ENCODE assay signal across 20 cellular contexts in the genomic region with DNA sequence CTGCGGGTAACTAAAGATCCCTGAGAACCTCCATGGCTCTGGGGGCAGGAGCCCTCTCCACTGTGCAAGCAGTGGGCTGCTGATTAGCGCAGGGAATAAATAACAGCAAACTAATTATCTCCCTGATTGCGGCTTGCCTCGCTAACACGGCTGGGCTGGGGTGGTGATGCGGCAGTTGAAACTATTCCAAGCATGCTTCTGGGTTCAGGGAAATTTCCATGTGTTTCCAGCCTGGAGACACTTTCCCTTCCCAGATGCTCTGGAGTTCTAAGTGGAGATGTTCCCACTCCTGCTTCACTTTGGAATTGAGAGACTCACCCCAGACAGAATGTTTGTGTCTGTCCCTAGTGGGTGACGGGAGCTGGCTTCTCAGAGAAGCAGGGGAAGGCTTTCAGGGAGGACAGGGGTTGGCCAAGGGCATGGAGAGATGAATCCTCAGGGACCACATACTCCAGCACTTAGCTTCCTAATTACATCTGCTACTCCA. TPM values are rescaled to one million over a fixed set of nuclear protein-coding genes. Genes with fewer than 3 reads are reported as not detected.
DNase-seq lines count a peak whose midpoint lies in the region; ATAC-seq, FAIRE-seq and TF ChIP-seq lines count a peak whose summit lies in the region.
"Had no signal": no experiment of that assay in that cellular context is flagged by ENCODE, and none has a peak within 500 bp of the region (broad histone marks: within the 10 kb centered on the region; RNA-seq: fewer than 3 reads in every experiment).

No MANE protein-coding gene starts in this region.

- H2BK20ac ChIP-seq in H1 (ENCODE audit: low read length), result no peak overlapping the region

- H2BK5ac ChIP-seq in H1 (ENCODE audit: low read depth, low read length) (no peak overlapping the region), mesendoderm (ENCODE audit: low read length) (no peak overlapping the region)

- H2BK15ac ChIP-seq in H1 (ENCODE audit: low read length) (no peak overlapping the region), mesendoderm (replicated peaks; ENCODE audit: low read depth) (no peak overlapping the region)

- DNase-seq in heart right ventricle, result no peak
- no peak for DNase-seq in right cardiac atrium
- DNase-seq in H1 (ENCODE audit: low read depth in 1 of 2, low spot score in 2 of 2), result no peak
- peak; percentile 48 for DNase-seq in mesendoderm
- no peak for DNase-seq in middle frontal gyrus (ENCODE audit: extremely low spot score, low spot score)
- DNase-seq: AML-193, COR-L47, HCEC 1CT, NCI-H1105 treated with DMSO at 0.1 percent for 48 hours, NCI-H1694 treated with DMSO at 0.1 percent for 48 hours, NCI-H446 treated with DMSO at 0.1 percent for 48 hours, NCI-H748 treated with DMSO at 0.1 percent for 48 hours, PC-3 had no signal

- no peak overlapping the region for H3K4ac ChIP-seq in H1 (replicated peaks; ENCODE audit: insufficient read length, low read depth, low read length)
- no peak overlapping the region for H3K4ac ChIP-seq in mesendoderm (ENCODE audit: low read depth, low read length)

- H4K20me1 ChIP-seq in H1 (replicated peaks in 1 of 2; ENCODE audit: control insufficient read depth in 1 of 2, insufficient read depth in 2 of 2, low read length in 2 of 2), result no peaks in the 10 kb centered on the region

- TF ChIP-seq POLR2A in H1 (IDR thresholded peaks at IDR 0.05; ENCODE audit: control extremely low read depth in 1 of 2, low read depth in 2 of 2, low read length in 2 of 2), result no peak

- ATAC-seq in heart right ventricle, result peak in 6 of 8 donors; percentile 53 to 80 (median 66)
- no peak for ATAC-seq in right cardiac atrium
- ATAC-seq in GM18517 (IDR thresholded peaks at IDR 0.05; ENCODE audit: unreplicated experiment), result no peak
- ATAC-seq in GM19351 (IDR thresholded peaks at IDR 0.05; ENCODE audit: unreplicated experiment), result no peak
- ATAC-seq: A549, PC-3 had no signal

- no peak overlapping the region for H3K56ac ChIP-seq in H1 (replicated peaks; ENCODE audit: insufficient read length, low read depth, low read length)
- no peak overlapping the region for H3K56ac ChIP-seq in mesendoderm (ENCODE audit: low read length)

- no peak overlapping the region for H3K27ac ChIP-seq in heart right ventricle
- H3K27ac ChIP-seq in right cardiac atrium (ENCODE audit: low read length), result no peak overlapping the region
- no peak overlapping the region for H3K27ac ChIP-seq in H1 (ENCODE audit: low read depth, low read length)
- no peak overlapping the region for H3K27ac ChIP-seq in mesendoderm (ENCODE audit: low read depth, low read length)
- H3K27ac ChIP-seq in temporal lobe (ENCODE audit: low read depth, low read length), result peak overlapping the region; percentile 14
- H3K27ac ChIP-seq: A549, RWPE1 had no signal

- CTCF ChIA-PET in H1 (lab: Charles Lee; ENCODE audit: partially characterized antibody), result interaction anchor here (1.0 to 26.3 kb wide), 3 partner anchors 9 to 22 kb away, joined by 3 to 1755 read pairs (median 35); a partner anchor contains a TSS

- no peak overlapping the region for H3K14ac ChIP-seq in H1 (ENCODE audit: insufficient read length)

- TF ChIP-seq RAD21 in H1 (IDR thresholded peaks at IDR 0.05 in 1 of 2, conservative IDR thresholded peaks at IDR 0.05 in 1 of 2; ENCODE audit: low read depth in 2 of 2, low read length in 2 of 2), result no peak

- H3K23ac ChIP-seq in H1 (ENCODE audit: insufficient read length), result no peak overlapping the region
- H3K23ac ChIP-seq in mesendoderm (ENCODE audit: low read length), result no peak overlapping the region

- H3K9ac ChIP-seq in H1 (replicated peaks in 1 of 4; ENCODE audit: extremely low read depth in 1 of 4, low read depth in 3 of 4, low read length in 3 of 4), result no peak overlapping the region
- no peak overlapping the region for H3K9ac ChIP-seq in mesendoderm (ENCODE audit: low read length)

- 0 out of 2 replicates have a peak overlapping the region, but pooled peaks have one; percentile 8 for H2AFZ ChIP-seq in H1 (ENCODE audit: low read length)

- H3K23me2 ChIP-seq in H1 (ENCODE audit: low read depth, low read length), result no peaks in the 10 kb centered on the region

- TF ChIP-seq CTCF in heart right ventricle (IDR thresholded peaks at IDR 0.05), result no peak
- no peak for TF ChIP-seq CTCF in H1 (IDR thresholded peaks at IDR 0.05; ENCODE audit: control extremely low read depth in 1 of 3, insufficient read depth in 1 of 3, low read depth in 1 of 3, low read length in 3 of 3)

- H3K79me1 ChIP-seq in H1 (ENCODE audit: low read depth, low read length) (no peaks in the 10 kb centered on the region), mesendoderm (ENCODE audit: low read length) (no peaks in the 10 kb centered on the region)

- peaks cover 0 to 8% (median 0%) of the 10 kb centered on the region in 9 donors for H3K4me1 ChIP-seq in heart right ventricle
- H3K4me1 ChIP-seq in right cardiac atrium (ENCODE audit: control insufficient read depth, insufficient read depth, low read length), result peaks cover 3% of the 10 kb centered on the region
- no peaks in the 10 kb centered on the region for H3K4me1 ChIP-seq in H1 (replicated peaks in 1 of 4; ENCODE audit: control insufficient read depth in 3 of 4, insufficient read depth in 4 of 4, low read length in 3 of 4)
- H3K4me1 ChIP-seq in mesendoderm (ENCODE audit: control insufficient read depth, low read depth, low read length), result no peaks in the 10 kb centered on the region
- H3K4me1 ChIP-seq: A549 had no signal

- 50 to 52% methylated on average over 7 of the region's 7 CpGs for WGBS in heart right ventricle, 2 donors
- WGBS in right cardiac atrium, result 31% methylated on average over 7 of the region's 7 CpGs
- WGBS in H1 (ENCODE audit: extremely low coverage in 1 of 2, insufficient coverage in 1 of 2, insufficient read length in 1 of 2, insufficient replicate concordance in 2 of 2, low coverage in 1 of 2, low lambda C conversion rate in 2 of 2, missing lambda C conversion rate in 1 of 2), 2 experiments, result 88% methylated on average over 7 of the region's 7 CpGs; no CpG with 5 or more reads in 1 of the 2 experiments
- no CpG with 5 or more reads among the region's 7 CpGs for WGBS in mesendoderm (ENCODE audit: extremely low coverage, insufficient coverage, low lambda C conversion rate)

- no peak overlapping the region for H3K18ac ChIP-seq in H1 (ENCODE audit: extremely low read depth, low read length)
- H3K18ac ChIP-seq in mesendoderm (ENCODE audit: low read length), result no peak overlapping the region

- H4K5ac ChIP-seq in H1 (ENCODE audit: insufficient read length, low read depth, low read length), result no peak overlapping the region
- no peak overlapping the region for H4K5ac ChIP-seq in mesendoderm (ENCODE audit: low read length)

- FAIRE-seq in H1 (lab: Jason Lieb, UNC), result no peak
- FAIRE-seq: A549, GM19239 had no signal

- H2AK5ac ChIP-seq in H1 (ENCODE audit: low read depth, low read length) (no peak overlapping the region), mesendoderm (ENCODE audit: low read length) (no peak overlapping the region)

- no peak overlapping the region for H2BK12ac ChIP-seq in H1 (ENCODE audit: low read depth, low read length)

- H3K36me3 ChIP-seq in heart right ventricle (no peaks in the 10 kb centered on the region), H1 (ENCODE audit: control insufficient read depth in 2 of 4, insufficient read depth in 4 of 4, low read length in 3 of 4) (no peaks in the 10 kb centered on the region), mesendoderm (ENCODE audit: control insufficient read depth, insufficient read depth, low read length) (no peaks in the 10 kb centered on the region)

- H3K4me3 ChIP-seq in heart right ventricle, result no peak overlapping the region
- H3K4me3 ChIP-seq in right cardiac atrium (ENCODE audit: low read length), result no peak overlapping the region
- no peak overlapping the region for H3K4me3 ChIP-seq in H1 (ENCODE audit: extremely low read depth in 1 of 4, insufficient read depth in 2 of 4, low read depth in 3 of 4, low read length in 4 of 4)
- H3K4me3 ChIP-seq in mesendoderm (ENCODE audit: low read length), result no peak overlapping the region
- H3K4me3 ChIP-seq: A549 had no signal

- peak overlapping the region; percentile 45; the same call in 1 of the 2 replicates for H4K8ac ChIP-seq in H1 (ENCODE audit: extremely low read depth, insufficient read depth, low read length)
- no peak overlapping the region for H4K8ac ChIP-seq in mesendoderm (ENCODE audit: low read depth, low read length)

- no peak for TF ChIP-seq EP300 in H1 (IDR thresholded peaks at IDR 0.05; ENCODE audit: borderline replicate concordance in 1 of 2, low read depth in 2 of 2, low read length in 2 of 2)

- intact Hi-C loops in heart right ventricle (cut with DNase I) (loop anchor here in 1 of 10 donors (10.0 kb wide), 1 partner anchor 247 kb away; no protein-coding TSS in a partner anchor), right cardiac atrium (cut with DNase I) (no loop called here)

- peaks cover 0 to 3% (median 0%) of the 10 kb centered on the region in 7 donors for H3K27me3 ChIP-seq in heart right ventricle
- no peaks in the 10 kb centered on the region for H3K27me3 ChIP-seq in right cardiac atrium (ENCODE audit: control insufficient read depth, insufficient read depth)
- 0 out of 7 replicates have a peak, but pooled peaks cover 0 to 2% (median 0%) of the 10 kb centered on the region in 4 experiments for H3K27me3 ChIP-seq in H1 (replicated peaks in 1 of 4; ENCODE audit: control insufficient read depth in 3 of 4, extremely low read depth in 1 of 4, insufficient read depth in 3 of 4, low read length in 3 of 4)
- no peaks in the 10 kb centered on the region for H3K27me3 ChIP-seq in mesendoderm (ENCODE audit: insufficient read depth, low read length, poor library complexity)

- H4K91ac ChIP-seq in H1 (replicated peaks; ENCODE audit: insufficient read length, low read length), result no peak overlapping the region

- H2BK120ac ChIP-seq in H1 (replicated peaks; ENCODE audit: low read depth, low read length) (no peak overlapping the region), mesendoderm (ENCODE audit: low read depth, low read length) (no peak overlapping the region)

- POLR2A ChIA-PET in H1 (lab: Charles Lee; ENCODE audit: partially characterized antibody), result interaction anchor here (1.7 kb wide), 1 partner anchor 60 kb away, joined by 3 read pairs; no protein-coding TSS in a partner anchor

- H3K79me2 ChIP-seq in H1 (ENCODE audit: control insufficient read depth in 1 of 2, insufficient read depth in 2 of 2, low read length in 2 of 2), result no peaks in the 10 kb centered on the region
- H3K79me2 ChIP-seq in mesendoderm (ENCODE audit: control insufficient read depth, insufficient read depth, low read length), result no peaks in the 10 kb centered on the region

- H3K9me3 ChIP-seq in heart right ventricle (no peaks in the 10 kb centered on the region), right cardiac atrium (ENCODE audit: control insufficient read depth, low read length) (no peaks in the 10 kb centered on the region), H1 (ENCODE audit: insufficient read depth in 2 of 2, low read depth in 1 of 2, low read length in 1 of 2) (no peaks in the 10 kb centered on the region)

- H3K4me2 ChIP-seq in H1 (ENCODE audit: insufficient read depth in 1 of 2, low read depth in 2 of 2, low read length in 2 of 2) (no peak overlapping the region), mesendoderm (ENCODE audit: low read length) (no peak overlapping the region)
- H3K4me2 ChIP-seq: A549 had no signal

RNA-seq across cellular contexts. Expression of a gene that starts 12.0 kb away (rescaled TPM):
- total RNA-seq in heart right ventricle (10 to 100 TPM; 11.9 to 16.6 (median 14.7) TPM), right cardiac atrium (10 to 100 TPM in 3 of 4 donors, 1 to 10 TPM in 1; 9.7 to 14.2 (median 12.9) TPM), temporal lobe (11.1 TPM)
- polyA plus RNA-seq in heart right ventricle (1 to 10 TPM; 2.8 to 4.0 TPM), right cardiac atrium (5.3 TPM), H1 (2011; rRNA removed) (1.5 and 2.4 TPM in 2 replicates)
- 2.4 and 2.7 TPM in 2 replicates for total RNA-seq in H1 (2021; fragmentation: NEBNext Ultra II Directional; extraction: Animal tissue kit (Norgen Biotek cat#: 25700))
- 1.6 TPM for polyA plus RNA-seq in H1 (2011; cell fraction: cytosol; rRNA removed)
- polyA plus RNA-seq in H1 (2011; cell fraction: nucleus; rRNA removed), result 1.8 TPM
- 1.7 to 2.4 TPM (median 2.2 TPM) in 4 replicates for polyA plus RNA-seq in H1 (2012, experiment 1 of 2)
- polyA plus RNA-seq in H1 (2012, experiment 2 of 2), result 1.6 TPM
- 1.8 TPM for polyA plus RNA-seq in H1 (2013, experiment 1 of 2)
- 2.0 TPM for polyA plus RNA-seq in H1 (2013, experiment 2 of 2)
- 2.8 and 3.4 TPM in 2 replicates for polyA minus RNA-seq in H1 (2011; rRNA and poly(A)+ RNA removed)
- 1.5 TPM for polyA minus RNA-seq in H1 (2011; cell fraction: cytosol; rRNA and poly(A)+ RNA removed)
- polyA minus RNA-seq in H1 (2011; cell fraction: nucleus; rRNA and poly(A)+ RNA removed), result 2.6 TPM
- 0.56 TPM for polyA plus RNA-seq in mesendoderm (2013, experiment 1 of 2)
- polyA plus RNA-seq in mesendoderm (2013, experiment 2 of 2), result 0.48 TPM

RNA-seq across cellular contexts. Expression of a gene that starts 18.2 kb away (rescaled TPM):
- 1 to 10 TPM in 1 of 10 donors, under 1 TPM in 7, not detected in 2; 0.11 to 1.0 (median 0.31) TPM for total RNA-seq in heart right ventricle
- not detected for polyA plus RNA-seq in heart right ventricle
- 1 to 10 TPM in 1 of 4 donors, under 1 TPM in 3; 0.22 to 1.4 (median 0.69) TPM for total RNA-seq in right cardiac atrium
- 0.14 TPM for polyA plus RNA-seq in right cardiac atrium
- 0.15 and 0.41 TPM in 2 replicates for total RNA-seq in H1 (2021; fragmentation: NEBNext Ultra II Directional; extraction: Animal tissue kit (Norgen Biotek cat#: 25700))
- polyA plus RNA-seq in H1 (2011; rRNA removed), result 0.53 and 0.63 TPM in 2 replicates
- polyA plus RNA-seq in H1 (2011; cell fraction: cytosol; rRNA removed), result 0.40 TPM
- 0.90 TPM for polyA plus RNA-seq in H1 (2011; cell fraction: nucleus; rRNA removed)
- polyA plus RNA-seq in H1 (2012, experiment 1 of 2), result 0.27 to 0.80 TPM (median 0.35 TPM) in 4 replicates
- polyA plus RNA-seq in H1 (2012, experiment 2 of 2), result 0.07 TPM
- 0.06 TPM for polyA plus RNA-seq in H1 (2013, experiment 1 of 2)
- 0.18 TPM for polyA plus RNA-seq in H1 (2013, experiment 2 of 2)
- polyA minus RNA-seq in H1 (2011; rRNA and poly(A)+ RNA removed), result 0.59 and 0.63 TPM in 2 replicates
- not detected for polyA minus RNA-seq in H1 (2011; cell fraction: cytosol; rRNA and poly(A)+ RNA removed)
- 2.5 TPM for polyA minus RNA-seq in H1 (2011; cell fraction: nucleus; rRNA and poly(A)+ RNA removed)
- 0.10 TPM for polyA plus RNA-seq in mesendoderm (2013, experiment 1 of 2)
- 0.08 TPM for polyA plus RNA-seq in mesendoderm (2013, experiment 2 of 2)
- total RNA-seq in temporal lobe, result 4.2 TPM
- total RNA-seq: Daoy had no signal

RNA-seq across cellular contexts. Expression of a gene that starts 26.9 kb away (rescaled TPM):
- total RNA-seq in heart right ventricle, result 1 to 10 TPM; 2.1 to 3.6 (median 2.8) TPM
- polyA plus RNA-seq in heart right ventricle, result 1 to 10 TPM; 1.6 to 2.2 TPM
- total RNA-seq in right cardiac atrium, result 1 to 10 TPM; 2.6 to 4.7 (median 3.0) TPM
- polyA plus RNA-seq in right cardiac atrium, result 1.6 TPM
- total RNA-seq in H1 (2021; fragmentation: NEBNext Ultra II Directional; extraction: Animal tissue kit (Norgen Biotek cat#: 25700)), result 9.2 and 9.8 TPM in 2 replicates
- 1.9 and 4.0 TPM in 2 replicates for polyA plus RNA-seq in H1 (2011; rRNA removed)
- 4.7 TPM for polyA plus RNA-seq in H1 (2011; cell fraction: cytosol; rRNA removed)
- 1.2 TPM for polyA plus RNA-seq in H1 (2011; cell fraction: nucleus; rRNA removed)
- polyA plus RNA-seq in H1 (2012, experiment 1 of 2), result 4.7 to 6.9 TPM (median 5.3 TPM) in 4 replicates
- polyA plus RNA-seq in H1 (2012, experiment 2 of 2), result 0.58 TPM
- 3.9 TPM for polyA plus RNA-seq in H1 (2013, experiment 1 of 2)
- 4.1 TPM for polyA plus RNA-seq in H1 (2013, experiment 2 of 2)
- polyA minus RNA-seq in H1 (2011; rRNA and poly(A)+ RNA removed), result 6.3 and 7.4 TPM in 2 replicates
- polyA minus RNA-seq in H1 (2011; cell fraction: cytosol; rRNA and poly(A)+ RNA removed), result 4.3 TPM
- polyA minus RNA-seq in H1 (2011; cell fraction: nucleus; rRNA and poly(A)+ RNA removed), result 8.0 TPM
- polyA plus RNA-seq in mesendoderm (2013, experiment 1 of 2), result 6.2 TPM
- 6.5 TPM for polyA plus RNA-seq in mesendoderm (2013, experiment 2 of 2)
- 10.1 TPM for total RNA-seq in temporal lobe

RNA-seq across cellular contexts. Expression of a gene that starts 27.6 kb away (rescaled TPM):
- total RNA-seq in heart right ventricle, result 1 to 10 TPM; 3.3 to 7.6 (median 4.5) TPM
- polyA plus RNA-seq in heart right ventricle, result 1 to 10 TPM; 3.0 to 3.6 TPM
- 1 to 10 TPM; 4.9 to 6.6 (median 5.5) TPM for total RNA-seq in right cardiac atrium
- 2.8 TPM for polyA plus RNA-seq in right cardiac atrium
- 3.6 and 4.3 TPM in 2 replicates for total RNA-seq in H1 (2021; fragmentation: NEBNext Ultra II Directional; extraction: Animal tissue kit (Norgen Biotek cat#: 25700))
- polyA plus RNA-seq in H1 (2011; rRNA removed), result 3.8 and 6.8 TPM in 2 replicates
- 5.3 TPM for polyA plus RNA-seq in H1 (2011; cell fraction: cytosol; rRNA removed)
- polyA plus RNA-seq in H1 (2011; cell fraction: nucleus; rRNA removed), result 7.1 TPM
- 3.3 to 4.1 TPM (median 4.1 TPM) in 4 replicates for polyA plus RNA-seq in H1 (2012, experiment 1 of 2)
- polyA plus RNA-seq in H1 (2012, experiment 2 of 2), result 3.5 TPM
- polyA plus RNA-seq in H1 (2013, experiment 1 of 2), result 2.8 TPM
- polyA plus RNA-seq in H1 (2013, experiment 2 of 2), result 2.6 TPM
- polyA minus RNA-seq in H1 (2011; rRNA and poly(A)+ RNA removed), result 5.8 and 7.1 TPM in 2 replicates
- polyA minus RNA-seq in H1 (2011; cell fraction: cytosol; rRNA and poly(A)+ RNA removed), result 4.0 TPM
- polyA minus RNA-seq in H1 (2011; cell fraction: nucleus; rRNA and poly(A)+ RNA removed), result 5.7 TPM
- polyA plus RNA-seq in mesendoderm (2013, experiment 1 of 2), result 1.7 TPM
- polyA plus RNA-seq in mesendoderm (2013, experiment 2 of 2), result 1.4 TPM
- total RNA-seq in temporal lobe, result 5.7 TPM

RNA-seq across cellular contexts. Expression of a gene that starts 37.8 kb away (rescaled TPM):
- total RNA-seq in heart right ventricle (1 to 10 TPM; 1.8 to 3.0 (median 2.5) TPM), right cardiac atrium (1 to 10 TPM; 1.4 to 3.3 (median 2.0) TPM), temporal lobe (4.2 TPM)
- polyA plus RNA-seq in heart right ventricle (10 to 100 TPM in 1 of 2 donors, 1 to 10 TPM in 1; 3.2 to 11.4 TPM), right cardiac atrium (2.6 TPM), H1 (2011; rRNA removed) (8.1 and 12.3 TPM in 2 replicates)
- total RNA-seq in H1 (2021; fragmentation: NEBNext Ultra II Directional; extraction: Animal tissue kit (Norgen Biotek cat#: 25700)), result 9.3 and 9.8 TPM in 2 replicates
- polyA plus RNA-seq in H1 (2011; cell fraction: cytosol; rRNA removed), result 7.1 TPM
- 25.0 TPM for polyA plus RNA-seq in H1 (2011; cell fraction: nucleus; rRNA removed)
- polyA plus RNA-seq in H1 (2012, experiment 1 of 2), result 5.3 to 9.0 TPM (median 7.8 TPM) in 4 replicates
- 5.1 TPM for polyA plus RNA-seq in H1 (2012, experiment 2 of 2)
- 8.4 TPM for polyA plus RNA-seq in H1 (2013, experiment 1 of 2)
- 7.4 TPM for polyA plus RNA-seq in H1 (2013, experiment 2 of 2)
- 2.4 and 3.4 TPM in 2 replicates for polyA minus RNA-seq in H1 (2011; rRNA and poly(A)+ RNA removed)
- 6.5 TPM for polyA minus RNA-seq in H1 (2011; cell fraction: cytosol; rRNA and poly(A)+ RNA removed)
- 9.7 TPM for polyA minus RNA-seq in H1 (2011; cell fraction: nucleus; rRNA and poly(A)+ RNA removed)
- polyA plus RNA-seq in mesendoderm (2013, experiment 1 of 2), result 8.0 TPM
- 8.2 TPM for polyA plus RNA-seq in mesendoderm (2013, experiment 2 of 2)

Comparison
In these comparisons a context has a peak if more than half of its experiments do, and no peak if none do; other contexts are left out.
1. ATAC-seq: peak in heart right ventricle (6 of 8); none in right cardiac atrium (0 of 2), GM18517 (single experiment) and GM19351 (single experiment).